11 cellular contexts compared by ENCODE assay signal in genomic region chr7:30796105-30796869, GRCh38. TPM values are rescaled to one million over a fixed set of nuclear protein-coding genes. Genes with fewer than 3 reads are reported as not detected.
A peak's percentile ranks its signal among the peaks of the same experiment; 100 is the strongest.
DNase-seq lines count a peak whose midpoint lies in the region; ATAC-seq and TF ChIP-seq lines count a peak whose summit lies in the region.
"Had no signal": no experiment of that assay in that cellular context is flagged by ENCODE, and none has a peak within 500 bp of the region (broad histone marks: within the 10 kb centered on the region; RNA-seq: fewer than 3 reads in every experiment).

No MANE protein-coding gene starts in this region.

- ATAC-seq in HG02588 (IDR thresholded peaks at IDR 0.05; ENCODE audit: unreplicated experiment) = no peak
- ATAC-seq: GM12878 had no signal

- H3K27ac Mint-ChIP-seq in progenitor cell of endocrine pancreas = peak overlapping the region; percentile 33

- no peaks in the 10 kb centered on the region for H3K9me3 ChIP-seq in MG63
- H3K9me3 ChIP-seq: right lobe of liver had no signal

- no peaks in the 10 kb centered on the region for H3K9me3 Mint-ChIP-seq in progenitor cell of endocrine pancreas (ENCODE audit: low read depth)

- no peak overlapping the region for H3K4me3 ChIP-seq in MG63
- H3K4me3 ChIP-seq: GM12878, right lobe of liver had no signal

- no peaks in the 10 kb centered on the region for H3K36me3 ChIP-seq in MG63
- H3K36me3 ChIP-seq: right lobe of liver had no signal

- DNase-seq in DMS53 treated with DMSO at 0.1 percent for 48 hours (lab: John Stamatoyannopoulos, UW; ENCODE audit: unreplicated experiment) (peak; percentile 78), HT-29 (ENCODE audit: low spot score) (peak; percentile 42), dermis blood vessel endothelial cell (peak; percentile 71), progenitor cell of endocrine pancreas (ENCODE audit: low spot score, unreplicated experiment) (no peak), H4 (ENCODE audit: low spot score) (no peak), MG63 (no peak)
- no peak for DNase-seq in stimulated activated CD4-positive, alpha-beta T cell treated with anti-CD3 and anti-CD28 coated beads, Interleukin-15, amount 100 ng/mL, for 24 hours
- DNase-seq: right lobe of liver, SIG-M5 had no signal

- H3K27me3 ChIP-seq in MG63 = no peaks in the 10 kb centered on the region
- H3K27me3 ChIP-seq: right lobe of liver had no signal

- H3K27me3 Mint-ChIP-seq in progenitor cell of endocrine pancreas = no peaks in the 10 kb centered on the region

- H3K4me1 Mint-ChIP-seq in progenitor cell of endocrine pancreas (ENCODE audit: low read depth) = peaks cover 5% of the 10 kb centered on the region

- no peak overlapping the region for H3K4me3 Mint-ChIP-seq in progenitor cell of endocrine pancreas (ENCODE audit: low read depth)

- H3K36me3 Mint-ChIP-seq in progenitor cell of endocrine pancreas (ENCODE audit: insufficient read depth) = peaks cover 3% of the 10 kb centered on the region

- no peak for TF ChIP-seq CTCF in progenitor cell of endocrine pancreas (IDR thresholded peaks at IDR 0.05; ENCODE audit: unreplicated experiment)

RNA-seq across cellular contexts. Expression of gene MINDY4, which starts 25.1 kb away (rescaled TPM):
- 3.5 TPM in 2 replicates for total RNA-seq in HT-29 (2014; rRNA removed; shearing (Covaris generic))
- total RNA-seq in dermis blood vessel endothelial cell (2.7 and 6.1 TPM in 2 replicates), progenitor cell of endocrine pancreas (14.3 and 15.5 TPM in 2 replicates)
- 6.9 and 7.5 TPM in 2 replicates for total RNA-seq in H4 (2014; rRNA removed; shearing (Covaris generic))
- 1.7 TPM in 1 of 2 replicates, not detected in the other for total RNA-seq in MG63 (2014; rRNA removed; shearing (Covaris generic); ENCODE audit: low replicate concordance)

RNA-seq across cellular contexts. Expression of gene INMT, which starts 44.4 kb away (rescaled TPM):
- total RNA-seq in HT-29 (2014; rRNA removed; shearing (Covaris generic)) = not detected in 2 replicates
- total RNA-seq in dermis blood vessel endothelial cell = 0.05 TPM in 1 of 2 replicates, not detected in the other
- 2.7 and 2.9 TPM in 2 replicates for total RNA-seq in progenitor cell of endocrine pancreas
- 0.66 and 0.68 TPM in 2 replicates for total RNA-seq in H4 (2014; rRNA removed; shearing (Covaris generic))
- 0.03 TPM in 1 of 2 replicates, not detected in the other for total RNA-seq in MG63 (2014; rRNA removed; shearing (Covaris generic); ENCODE audit: low replicate concordance)

Comparison
In these comparisons a context has a peak if more than half of its experiments do, and no peak if none do; other contexts are left out.
1. DNase-seq: peak in DMS53 treated with DMSO at 0.1 percent for 48 hours (single experiment), HT-29 (single experiment) and dermis blood vessel endothelial cell (single experiment); none in progenitor cell of endocrine pancreas (single experiment), H4 (single experiment), MG63 (single experiment) and stimulated activated CD4-positive, alpha-beta T cell treated with anti-CD3 and anti-CD28 coated beads, Interleukin-15, amount 100 ng/mL, for 24 hours (single experiment).